Comparison of ENCODE assay signal across 20 cellular contexts in genomic region chr4:185257086-185257485, GRCh38. TPM values are rescaled to one million over a fixed set of nuclear protein-coding genes. Genes with fewer than 3 reads are reported as not detected.
DNase-seq lines count a peak whose midpoint lies in the region; ATAC-seq and TF ChIP-seq lines count a peak whose summit lies in the region.
"Had no signal": no experiment of that assay in that cellular context is flagged by ENCODE, and none has a peak within 500 bp of the region (broad histone marks: within the 10 kb centered on the region; RNA-seq: fewer than 3 reads in every experiment).

No MANE protein-coding gene starts in this region.

- H3K9me3 ChIP-seq in BLaER1 treated with 17β-estradiol and CSF1 and Interleukin-3, amounts not matched to agents 10 nM and 100 nM (replicated peaks in 1 of 11): no peaks in the 10 kb centered on the region
- no peaks in the 10 kb centered on the region for H3K9me3 ChIP-seq in HCT116 (ENCODE audit: control insufficient read depth in 1 of 2, insufficient read depth in 1 of 2, low read depth in 1 of 2, low read length in 2 of 2)
- no peaks in the 10 kb centered on the region for H3K9me3 ChIP-seq in SJSA1 (replicated peaks)
- H3K9me3 ChIP-seq in mesenchymal stem cell (ENCODE audit: control insufficient read depth, low read length): no peaks in the 10 kb centered on the region
- H3K9me3 ChIP-seq: body of pancreas, pancreas had no signal

- DNase-seq in HCT116 (ENCODE audit: low read depth, low spot score) (no peak), SJSA1 (ENCODE audit: low read depth in 1 of 2, low spot score in 2 of 2) (no peak), mesenchymal stem cell (no peak), KBM-7 (no peak), GM20000 (ENCODE audit: low spot score) (no peak), HPDE6-E6E7 (ENCODE audit: extremely low spot score) (no peak)
- DNase-seq: activated CD4-positive, alpha-beta T cell treated with anti-CD3 and anti-CD28 coated beads for 4 hours; activated T-cell treated with anti-CD3 and anti-CD28 coated beads, Interleukin-2, amount 50 U/mL, for 24 hours; body of pancreas; DND-41; left ventricle myocardium superior; NCI-H1436; NCI-H446; pancreas; Right ventricle myocardium superior; stimulated activated CD4-positive, alpha-beta T cell treated with anti-CD3 and anti-CD28 coated beads, Interleukin-2, amount 100 ng/mL, for 24 hours had no signal

- 92% methylated on average over 3 of the region's 3 CpGs for WGBS in mesenchymal stem cell

- no peak for TF ChIP-seq RAD21 in HCT116 (IDR thresholded peaks at IDR 0.05; ENCODE audit: low read depth)

- H3K9me2 ChIP-seq in HCT116 (ENCODE audit: insufficient read depth): no peaks in the 10 kb centered on the region

- H3K27ac ChIP-seq in BLaER1 treated with 17β-estradiol and CSF1 and Interleukin-3, amounts not matched to agents 10 nM and 100 nM: 0 out of 22 replicates have a peak overlapping the region, but pooled peaks of 1 of the 11 experiments have one; percentile 2
- H3K27ac ChIP-seq in HCT116 (ENCODE audit: low read depth, low read length) (no peak overlapping the region), SJSA1 (peak overlapping the region; percentile 33; the same call in 1 of the 2 replicates), mesenchymal stem cell (ENCODE audit: low read length, poor library complexity, severe bottlenecking) (no peak overlapping the region)
- H3K27ac ChIP-seq: body of pancreas, pancreas, PC-9 had no signal

- H3K4me1 ChIP-seq in BLaER1 treated with 17β-estradiol and CSF1 and Interleukin-3, amounts not matched to agents 10 nM and 100 nM: peaks cover 35 to 66% (median 56%) of the 10 kb centered on the region in 10 experiments
- H3K4me1 ChIP-seq in HCT116 (ENCODE audit: control insufficient read depth in 1 of 2, insufficient read depth in 2 of 2, low read length in 2 of 2) (peaks cover 6 to 29% of the 10 kb centered on the region in 2 experiments; a peak in 3 of 4 replicates), SJSA1 (replicated peaks) (peaks cover 31% of the 10 kb centered on the region), mesenchymal stem cell (ENCODE audit: control insufficient read depth, insufficient read depth, low read depth, low read length) (peaks cover 9% of the 10 kb centered on the region)
- H3K4me1 ChIP-seq: body of pancreas had no signal

- peaks cover 4 to 59% (median 28%) of the 10 kb centered on the region in 11 experiments; a peak in 18 of 22 replicates for H3K36me3 ChIP-seq in BLaER1 treated with 17β-estradiol and CSF1 and Interleukin-3, amounts not matched to agents 10 nM and 100 nM
- no peaks in the 10 kb centered on the region for H3K36me3 ChIP-seq in HCT116 (ENCODE audit: control insufficient read depth in 1 of 2, insufficient read depth in 2 of 2, low read length in 2 of 2)
- H3K36me3 ChIP-seq in SJSA1: peaks cover 2% of the 10 kb centered on the region; the same call in 1 of the 2 replicates
- H3K36me3 ChIP-seq in mesenchymal stem cell (ENCODE audit: control insufficient read depth in 1 of 2, insufficient read depth in 2 of 2, low read depth in 1 of 2, low read length in 2 of 2): peaks cover 0 to 3% of the 10 kb centered on the region in 2 experiments
- H3K36me3 ChIP-seq: pancreas had no signal

- TF ChIP-seq CTCF in HCT116 (IDR thresholded peaks at IDR 0.05 in 2 of 3, conservative IDR thresholded peaks at IDR 0.05 in 1 of 3; ENCODE audit: borderline replicate concordance in 1 of 3, insufficient read depth in 1 of 3, low read depth in 2 of 3, low read length in 2 of 3): no peak
- TF ChIP-seq CTCF in GM20000 (IDR thresholded peaks at IDR 0.05; ENCODE audit: extremely low read depth, missing control alignments): no peak

- H3K4me2 ChIP-seq in BLaER1 treated with 17β-estradiol and CSF1 and Interleukin-3, amounts not matched to agents 10 nM and 100 nM: peak overlapping the region in 8 of 11 experiments; percentile 52 to 78 (median 63); a peak in 16 of 22 replicates
- H3K4me2 ChIP-seq in HCT116 (ENCODE audit: low read length) (peak overlapping the region; percentile 55; the same call in 1 of the 2 replicates), mesenchymal stem cell (ENCODE audit: low read length, poor library complexity, severe bottlenecking) (no peak overlapping the region)
- H3K4me2 ChIP-seq: PC-9 had no signal

- H3K9ac ChIP-seq in BLaER1 treated with 17β-estradiol and CSF1 and Interleukin-3, amounts not matched to agents 10 nM and 100 nM: no peak overlapping the region; a peak in 2 of 22 replicates
- peak overlapping the region; percentile 4; the same call in 1 of the 2 replicates for H3K9ac ChIP-seq in HCT116 (ENCODE audit: low read length)
- no peak overlapping the region for H3K9ac ChIP-seq in mesenchymal stem cell (ENCODE audit: low read length)

- no peaks in the 10 kb centered on the region for H3K27me3 ChIP-seq in BLaER1 treated with 17β-estradiol and CSF1 and Interleukin-3, amounts not matched to agents 10 nM and 100 nM
- H3K27me3 ChIP-seq in HCT116 (ENCODE audit: insufficient read depth, low read length): no peaks in the 10 kb centered on the region
- no peaks in the 10 kb centered on the region for H3K27me3 ChIP-seq in SJSA1 (replicated peaks)
- H3K27me3 ChIP-seq in mesenchymal stem cell (ENCODE audit: control insufficient read depth in 1 of 2, insufficient read depth in 1 of 2, low read length in 2 of 2): no peaks in the 10 kb centered on the region
- H3K27me3 ChIP-seq: body of pancreas, pancreas had no signal

- TF ChIP-seq POLR2A in HCT116 (IDR thresholded peaks at IDR 0.05; ENCODE audit: borderline replicate concordance, extremely low read depth, insufficient read depth, insufficient read length): no peak

- in situ Hi-C loops in KBM-7 (cut with MboI; ENCODE audit: low pct_unique_long_range_greater_than_20kb, low sequenced_read_pairs): no loop called here

- H2AFZ ChIP-seq in HCT116 (ENCODE audit: low read depth, low read length, poor library complexity, severe bottlenecking) (no peak overlapping the region), mesenchymal stem cell (ENCODE audit: low read depth, low read length) (no peak overlapping the region)
- H2AFZ ChIP-seq: PC-9 had no signal

- RAD21 ChIA-PET in HCT116 (lab: Charles Lee; ENCODE audit: low non-redundant PET in 1 of 2, low total read pairs in 2 of 2, uncharacterized antibody in 2 of 2, unreplicated experiment in 2 of 2): no interaction called here

- ATAC-seq in HCT116 (no peak), HG02938 (IDR thresholded peaks at IDR 0.05; ENCODE audit: unreplicated experiment) (no peak)
- ATAC-seq: body of pancreas, left ventricle myocardium superior, pancreas had no signal

- no peak overlapping the region for H4K8ac ChIP-seq in mesenchymal stem cell (ENCODE audit: low read length)

- H2BK5ac ChIP-seq in mesenchymal stem cell (ENCODE audit: low read depth, low read length, poor library complexity, severe bottlenecking): peak overlapping the region; percentile 14

- CTCF ChIA-PET in HCT116 (lab: Charles Lee): no interaction called here

- H2BK120ac ChIP-seq in mesenchymal stem cell (ENCODE audit: low read depth, low read length): peak overlapping the region; percentile 34

- H3K14ac ChIP-seq in mesenchymal stem cell (ENCODE audit: low read length in 2 of 2): no peak overlapping the region

- H3K79me1 ChIP-seq in mesenchymal stem cell (replicated peaks; ENCODE audit: low read length, poor library complexity, severe bottlenecking): peaks cover 24% of the 10 kb centered on the region

- no peak overlapping the region for H3K4me3 ChIP-seq in BLaER1 treated with 17β-estradiol and CSF1 and Interleukin-3, amounts not matched to agents 10 nM and 100 nM
- H3K4me3 ChIP-seq in HCT116 (replicated peaks in 1 of 2; ENCODE audit: low read depth in 1 of 2, low read length in 2 of 2) (no peak overlapping the region), SJSA1 (no peak overlapping the region), mesenchymal stem cell (ENCODE audit: insufficient read depth in 1 of 2, low read depth in 1 of 2, low read length in 2 of 2) (no peak overlapping the region)
- H3K4me3 ChIP-seq: body of pancreas, K562, pancreas, PC-9 had no signal

- H2AK5ac ChIP-seq in mesenchymal stem cell (ENCODE audit: low read length, severe bottlenecking): peak overlapping the region; percentile 88

- H4K91ac ChIP-seq in mesenchymal stem cell (ENCODE audit: low read length): no peak overlapping the region

- H3K79me2 ChIP-seq in HCT116 (ENCODE audit: insufficient read depth, low read length): no peaks in the 10 kb centered on the region

- H3K4ac ChIP-seq in mesenchymal stem cell (ENCODE audit: low read depth in 1 of 2, low read length in 2 of 2): no peak overlapping the region

- H3K23ac ChIP-seq in mesenchymal stem cell (ENCODE audit: low read length in 2 of 2): no peak overlapping the region

- H4K20me1 ChIP-seq in BLaER1 treated with 17β-estradiol and CSF1 and Interleukin-3, amounts not matched to agents 10 nM and 100 nM: peaks cover 0 to 35% (median 14%) of the 10 kb centered on the region in 11 experiments; a peak in 17 of 22 replicates
- no peaks in the 10 kb centered on the region for H4K20me1 ChIP-seq in HCT116 (ENCODE audit: insufficient read depth)

- no TSS peak for BruUV-seq in HCT116 (replicated peaks; lab: Mats Ljungman, UMichigan)

- peak overlapping the region in 1 of 2 experiments; percentile 54 for H3K18ac ChIP-seq in mesenchymal stem cell (ENCODE audit: low read depth in 1 of 2, low read length in 2 of 2)

- H2BK12ac ChIP-seq in mesenchymal stem cell (ENCODE audit: low read length in 2 of 2): no peak overlapping the region

- H2BK15ac ChIP-seq in mesenchymal stem cell (ENCODE audit: low read depth, poor library complexity, severe bottlenecking): no peak overlapping the region

- POLR2A ChIA-PET in HCT116 (lab: Charles Lee): no interaction called here

- intact Hi-C loops in HCT116 (cut with micrococcal nuclease): no loop called here

TF ChIP-seq in HCT116, 20 proteins besides CTCF, POLR2A, EP300 and RAD21 (continues in another document):
- TF ChIP-seq ZNF274 (IDR thresholded peaks at IDR 0.05; ENCODE audit: low read depth, low read length): no peak

RNA-seq across cellular contexts. Expression of gene SNX25, which starts 47.7 kb away (rescaled TPM):
- total RNA-seq in HCT116 (2021; ENCODE audit: unreplicated experiment): 20.9 TPM
- polyA plus RNA-seq in HCT116 (2012): 10.5 and 12.4 TPM in 2 replicates
- 22.3 and 23.0 TPM in 2 replicates for total RNA-seq in SJSA1 (2014; rRNA removed; shearing (Covaris generic))
- 12.1 TPM for polyA plus RNA-seq in mesenchymal stem cell (2013, experiment 1 of 2)
- 13.1 TPM for polyA plus RNA-seq in mesenchymal stem cell (2013, experiment 2 of 2)

RNA-seq across cellular contexts. Expression of gene CFAP97, which starts 53.3 kb away (rescaled TPM):
- 57.7 TPM for total RNA-seq in HCT116 (2021; ENCODE audit: unreplicated experiment)
- polyA plus RNA-seq in HCT116 (2012): 18.0 and 22.7 TPM in 2 replicates
- total RNA-seq in SJSA1 (2014; rRNA removed; shearing (Covaris generic)): 19.6 and 28.8 TPM in 2 replicates
- polyA plus RNA-seq in mesenchymal stem cell (2013, experiment 1 of 2): 32.2 TPM
- polyA plus RNA-seq in mesenchymal stem cell (2013, experiment 2 of 2): 30.9 TPM
